19 cellular contexts compared by ENCODE assay signal in genomic region chr2:239581352-239581901, GRCh38.
"Had no signal": no experiment of that assay in that cellular context is flagged by ENCODE, and none has a peak within 500 bp of the region (broad histone marks: within the 10 kb centered on the region; RNA-seq: fewer than 3 reads in every experiment).

No MANE protein-coding gene starts in this region.

- H3K4me3 ChIP-seq: ascending aorta, breast epithelium, dorsolateral prefrontal cortex, gastrocnemius medialis, psoas muscle, right lobe of liver, SJSA1, testis had no signal

- H3K36me3 Mint-ChIP-seq: activated naive CD8-positive, alpha-beta T cell treated with anti-CD3 and anti-CD28 coated beads for 36 hours; memory B cell had no signal

- H3K9me3 ChIP-seq: ascending aorta, breast epithelium, gastrocnemius medialis, psoas muscle, right lobe of liver, SJSA1, testis had no signal

- H3K36me3 ChIP-seq: ascending aorta, breast epithelium, gastrocnemius medialis, right lobe of liver, SJSA1 had no signal

- H3K4me3 Mint-ChIP-seq: activated naive CD8-positive, alpha-beta T cell treated with anti-CD3 and anti-CD28 coated beads for 36 hours; activated T-cell treated with anti-CD3 and anti-CD28 coated beads, Interleukin-2, amount 50 U/mL, for 4 hours; memory B cell; nephron progenitor cell; stimulated activated naive CD8-positive, alpha-beta T cell treated with anti-CD3 and anti-CD28 coated beads, Interleukin-15, amount 100 ng/mL, for 72 hours; T-helper 2 cell treated with Interferon-gamma antibody and Interleukin-4, amounts not matched to agents 5 μg/mL and 100 μg/mL, for 36 hours had no signal

- H3K4me1 ChIP-seq: ascending aorta, breast epithelium, gastrocnemius medialis, psoas muscle, right lobe of liver, SJSA1, testis had no signal

- H3K27me3 ChIP-seq: ascending aorta, breast epithelium, gastrocnemius medialis, right lobe of liver, testis had no signal

- DNase-seq: activated CD4-positive, alpha-beta T cell treated with anti-CD3 and anti-CD28 coated beads, Interleukin-2, amount 50 U/mL, for 48 hours; activated gamma-delta T cell; activated naive CD8-positive, alpha-beta T cell treated with anti-CD3 and anti-CD28 coated beads for 36 hours; activated T-cell treated with anti-CD3 and anti-CD28 coated beads, Interleukin-2, amount 50 U/mL, for 4 hours; erythroblast; nephron progenitor cell; stimulated activated CD4-positive, alpha-beta T cell treated with anti-CD3 and anti-CD28 coated beads, Interleukin-1b, Interleukin-23, amount 100 ng/mL, for 48 hours; stimulated activated naive CD8-positive, alpha-beta T cell treated with anti-CD3 and anti-CD28 coated beads, Interleukin-15, amount 100 ng/mL, for 72 hours; SW 1271; testis had no signal

- H3K27ac ChIP-seq: ascending aorta, breast epithelium, dorsolateral prefrontal cortex, gastrocnemius medialis, psoas muscle, right lobe of liver, SJSA1, testis had no signal

- H3K4me1 Mint-ChIP-seq: memory B cell had no signal

- H3K27me3 Mint-ChIP-seq: activated naive CD8-positive, alpha-beta T cell treated with anti-CD3 and anti-CD28 coated beads for 36 hours; stimulated activated naive CD8-positive, alpha-beta T cell treated with anti-CD3 and anti-CD28 coated beads, Interleukin-15, amount 100 ng/mL, for 72 hours had no signal

- H3K27ac Mint-ChIP-seq: activated naive CD8-positive, alpha-beta T cell treated with anti-CD3 and anti-CD28 coated beads for 36 hours; memory B cell; nephron progenitor cell; T-helper 2 cell treated with Interferon-gamma antibody and Interleukin-4, amounts not matched to agents 5 μg/mL and 100 μg/mL, for 36 hours had no signal

- H3K9me3 Mint-ChIP-seq: activated naive CD8-positive, alpha-beta T cell treated with anti-CD3 and anti-CD28 coated beads for 36 hours; activated T-cell treated with anti-CD3 and anti-CD28 coated beads, Interleukin-2, amount 50 U/mL, for 4 hours; memory B cell; T-helper 2 cell treated with Interferon-gamma antibody and Interleukin-4, amounts not matched to agents 5 μg/mL and 100 μg/mL, for 36 hours had no signal

- ATAC-seq: activated T-cell treated with anti-CD3 and anti-CD28 coated beads, Interleukin-2, amount 50 U/mL, for 4 hours; gastrocnemius medialis; psoas muscle; right lobe of liver; stimulated activated naive CD8-positive, alpha-beta T cell treated with anti-CD3 and anti-CD28 coated beads, Interleukin-15, amount 100 ng/mL, for 72 hours had no signal
